Comparison of ENCODE assay signal across 14 cellular contexts in the genomic region with DNA sequence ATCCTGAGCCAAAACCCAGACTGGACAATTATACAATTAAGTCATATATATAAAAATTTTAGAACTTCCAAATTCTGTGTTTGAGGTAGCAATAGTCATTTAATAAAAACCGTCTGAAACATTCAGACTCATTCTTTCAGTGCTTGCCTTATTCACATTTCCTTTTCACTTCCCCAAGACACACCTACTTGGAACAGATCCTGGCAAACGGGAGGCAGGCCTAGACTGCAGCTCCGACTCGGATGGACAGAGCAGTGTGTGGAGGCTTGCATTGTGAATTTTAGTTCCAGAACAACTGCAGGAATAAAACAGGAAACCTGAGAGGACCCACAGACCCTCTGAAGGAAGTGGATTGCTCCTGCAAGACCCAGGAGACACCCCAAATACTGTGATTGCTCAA.
"Had no signal": no experiment of that assay in that cellular context is flagged by ENCODE, and none has a peak within 500 bp of the region (broad histone marks: within the 10 kb centered on the region; RNA-seq: fewer than 3 reads in every experiment).

No MANE protein-coding gene starts in this region.

- H3K27ac ChIP-seq: gastroesophageal sphincter, sigmoid colon, suprapubic skin had no signal

- H3K4me1 ChIP-seq: gastroesophageal sphincter, sigmoid colon, suprapubic skin had no signal

- H3K36me3 ChIP-seq: gastroesophageal sphincter, sigmoid colon, suprapubic skin had no signal

- H3K4me1 Mint-ChIP-seq: activated naive CD8-positive, alpha-beta T cell treated with anti-CD3 and anti-CD28 coated beads for 36 hours had no signal

- H3K27me3 Mint-ChIP-seq: activated CD4-positive, alpha-beta memory T cell treated with anti-CD3 and anti-CD28 coated beads for 36 hours; activated naive CD8-positive, alpha-beta T cell treated with anti-CD3 and anti-CD28 coated beads for 36 hours; natural killer cell treated with Interleukin-12 subunit alpha and Interleukin-12 subunit beta and Interleukin-15 and Interleukin-18, amount 100 ng/mL, for 72 hours had no signal

- H3K4me3 ChIP-seq: gastroesophageal sphincter, lung, sigmoid colon, suprapubic skin had no signal

- H3K27me3 ChIP-seq: gastroesophageal sphincter, sigmoid colon, suprapubic skin had no signal

- ATAC-seq: gastroesophageal sphincter; natural killer cell treated with Interleukin-12 subunit alpha and Interleukin-12 subunit beta and Interleukin-15 and Interleukin-18, amount 100 ng/mL, for 72 hours had no signal

- H3K9me3 ChIP-seq: suprapubic skin had no signal

- DNase-seq: activated CD4-positive, alpha-beta memory T cell treated with anti-CD3 and anti-CD28 coated beads for 36 hours; activated CD4-positive, alpha-beta T cell treated with anti-CD3 and anti-CD28 coated beads for 1 hour; activated gamma-delta T cell treated with Interleukin-2 at 50 U/mL for 16 hours; activated naive CD8-positive, alpha-beta T cell treated with anti-CD3 and anti-CD28 coated beads for 36 hours; activated T-cell treated with anti-CD3 and anti-CD28 coated beads, Interleukin-2, amount 50 U/mL, for 48 hours; sigmoid colon; stimulated activated CD4-positive, alpha-beta T cell treated with anti-CD3 and anti-CD28 coated beads, Interleukin-12 subunit alpha, Interleukin-12 subunit beta, amount 100 ng/mL, for 4 hours; stimulated activated CD4-positive, alpha-beta T cell treated with anti-CD3 and anti-CD28 coated beads, Interleukin-2, amount 100 ng/mL, for 48 hours; stimulated activated naive CD4-positive, alpha-beta T cell treated with Interleukin-2 at 50 U/mL for 16 hours; T-helper 9 cell had no signal

- H3K36me3 Mint-ChIP-seq: activated CD4-positive, alpha-beta memory T cell treated with anti-CD3 and anti-CD28 coated beads for 36 hours; activated naive CD8-positive, alpha-beta T cell treated with anti-CD3 and anti-CD28 coated beads for 36 hours had no signal

- H3K27ac Mint-ChIP-seq: activated CD4-positive, alpha-beta memory T cell treated with anti-CD3 and anti-CD28 coated beads for 36 hours; activated naive CD8-positive, alpha-beta T cell treated with anti-CD3 and anti-CD28 coated beads for 36 hours; natural killer cell treated with Interleukin-12 subunit alpha and Interleukin-12 subunit beta and Interleukin-15 and Interleukin-18, amount 100 ng/mL, for 72 hours had no signal

- H3K4me3 Mint-ChIP-seq: activated CD4-positive, alpha-beta memory T cell treated with anti-CD3 and anti-CD28 coated beads for 36 hours; activated naive CD8-positive, alpha-beta T cell treated with anti-CD3 and anti-CD28 coated beads for 36 hours; natural killer cell treated with Interleukin-12 subunit alpha and Interleukin-12 subunit beta and Interleukin-15 and Interleukin-18, amount 100 ng/mL, for 72 hours had no signal
